ENCODE assay signal across 8 cellular contexts in the genomic region with DNA sequence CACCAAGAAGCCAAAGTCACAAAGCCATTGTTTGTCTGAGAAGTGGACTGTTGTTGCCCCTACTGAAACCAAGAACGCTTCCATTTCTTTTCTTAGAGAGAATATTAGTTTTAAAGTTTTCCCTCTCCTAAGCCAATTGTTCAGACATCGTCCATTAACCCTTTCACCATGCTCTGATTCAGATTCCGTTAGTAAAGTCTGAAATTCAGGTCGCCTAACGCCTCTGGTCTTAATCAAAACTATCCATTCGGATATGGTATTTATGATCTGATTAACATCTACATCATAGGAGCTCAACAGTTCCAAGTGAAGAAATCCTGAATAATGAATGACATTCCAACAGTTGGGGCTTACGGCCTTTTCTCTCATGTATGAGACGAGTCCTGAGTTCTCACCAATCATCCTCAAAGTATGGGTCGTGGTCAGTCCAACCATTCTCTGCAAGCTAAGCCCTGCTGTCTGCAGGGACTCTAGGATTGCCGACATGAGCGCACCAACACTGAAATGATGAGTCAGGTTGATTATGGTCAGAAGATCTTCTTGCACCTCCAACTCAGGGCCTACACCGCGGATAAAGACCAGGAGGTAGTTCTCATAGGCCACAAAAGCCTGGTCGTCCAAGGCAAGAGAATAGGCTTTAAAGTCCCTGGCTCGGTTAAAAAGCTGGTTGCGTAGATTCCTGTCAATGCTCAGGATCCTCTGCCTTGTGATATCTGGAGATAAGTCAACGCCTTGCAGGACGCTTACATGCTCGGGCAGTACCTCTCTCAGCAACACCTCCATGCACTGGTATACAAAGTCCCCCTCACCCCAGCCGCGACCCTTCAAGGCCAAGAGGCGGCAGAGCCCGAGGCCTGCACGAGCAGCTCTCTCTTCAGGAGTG. TPM values are rescaled to one million over a fixed set of nuclear protein-coding genes. Genes with fewer than 3 reads are reported as not detected.
DNase-seq lines count a peak whose midpoint lies in the region; ATAC-seq and TF ChIP-seq lines count a peak whose summit lies in the region.

No MANE protein-coding gene starts in this region.

- no peak overlapping the region for H2BK15ac ChIP-seq in mesenchymal stem cell (ENCODE audit: low read depth, poor library complexity, severe bottlenecking)

- H3K4ac ChIP-seq in mesenchymal stem cell (ENCODE audit: low read depth in 1 of 2, low read length in 2 of 2), result peak overlapping the region; percentile 76 to 91

- H3K18ac ChIP-seq in mesenchymal stem cell (ENCODE audit: low read depth in 1 of 2, low read length in 2 of 2), result peak overlapping the region; percentile 86 to 96

- H3K27me3 Mint-ChIP-seq in HFFc6 (ENCODE audit: insufficient read depth), result no peaks in the 10 kb centered on the region

- peak overlapping the region; percentile 85 for H4K91ac ChIP-seq in mesenchymal stem cell (ENCODE audit: low read length)

- no peaks in the 10 kb centered on the region for H3K9me3 Mint-ChIP-seq in HFFc6

- no peak overlapping the region for H3K4me3 Mint-ChIP-seq in HFFc6

- DNase-seq in AG04450 (ENCODE audit: low read depth, low spot score) (peak; percentile 15), HFFc6 (peak; percentile 58), caudate nucleus (lab: John Stamatoyannopoulos, UW) (no peak), mesenchymal stem cell (peak; percentile 79), NCI-H510A treated with DMSO at 0.1 percent for 48 hours (lab: John Stamatoyannopoulos, UW) (no peak), SKM-1 treated with dmso at 0.1 percent for 144 hours (lab: John Stamatoyannopoulos, UW; ENCODE audit: unreplicated experiment) (no peak), SIG-M5 treated with dmso at 0.1 percent for 504 hours (lab: John Stamatoyannopoulos, UW; ENCODE audit: unreplicated experiment) (no peak)

- H3K27ac Mint-ChIP-seq in HFFc6, result no peak overlapping the region

- H3K27ac ChIP-seq in AG04450 (ENCODE audit: low read depth, low read length) (peak overlapping the region; percentile 99), caudate nucleus (ENCODE audit: low read depth, low read length) (peak overlapping the region; percentile 98), mesenchymal stem cell (ENCODE audit: low read length, poor library complexity, severe bottlenecking) (peak overlapping the region; percentile 96)

- CTCF ChIA-PET in AG04450 (lab: Charles Lee), result interaction anchor here (0.6 to 3.5 kb wide), 7 partner anchors 12 to 1529 kb away, joined by 3 to 22 read pairs (median 3); no protein-coding TSS in a partner anchor

- TF ChIP-seq CTCF in AG04450 (IDR thresholded peaks at IDR 0.05; ENCODE audit: low read depth, low read length) (no peak), HFFc6 (IDR thresholded peaks at IDR 0.05) (no peak)

- no peak overlapping the region for H2AK5ac ChIP-seq in mesenchymal stem cell (ENCODE audit: low read length, severe bottlenecking)

- H3K9me3 ChIP-seq in AG04450 (ENCODE audit: control insufficient read depth, insufficient read depth, low read length), result no peaks in the 10 kb centered on the region; the same call in 1 of the 2 replicates
- H3K9me3 ChIP-seq in mesenchymal stem cell (ENCODE audit: control insufficient read depth, low read length), result no peaks in the 10 kb centered on the region

- H4K8ac ChIP-seq in mesenchymal stem cell (ENCODE audit: low read length), result peak overlapping the region; percentile 90

- H2BK12ac ChIP-seq in mesenchymal stem cell (ENCODE audit: low read length in 2 of 2), result no peak overlapping the region

- peak overlapping the region; percentile 74 for H3K4me2 ChIP-seq in mesenchymal stem cell (ENCODE audit: low read length, poor library complexity, severe bottlenecking)

- peaks cover 39% of the 10 kb centered on the region for H3K36me3 Mint-ChIP-seq in HFFc6 (ENCODE audit: low read depth)

- POLR2A ChIA-PET in AG04450 (lab: Yijun Ruan, JAX), result interaction anchor here (0.7 to 1.2 kb wide), 3 partner anchors 9 to 299 kb away, joined by 3 to 6 read pairs (median 4); no protein-coding TSS in a partner anchor

- H3K27me3 ChIP-seq in AG04450 (ENCODE audit: control insufficient read depth, insufficient read depth, low read length) (no peaks in the 10 kb centered on the region), mesenchymal stem cell (ENCODE audit: control insufficient read depth in 1 of 2, insufficient read depth in 1 of 2, low read length in 2 of 2) (no peaks in the 10 kb centered on the region)

- WGBS in mesenchymal stem cell, result 10% methylated on average over 23 of the region's 24 CpGs

- H2BK5ac ChIP-seq in mesenchymal stem cell (ENCODE audit: low read depth, low read length, poor library complexity, severe bottlenecking), result no peak overlapping the region

- H2AFZ ChIP-seq in mesenchymal stem cell (ENCODE audit: low read depth, low read length), result no peak overlapping the region

- H3K9ac ChIP-seq in mesenchymal stem cell (ENCODE audit: low read length), result peak overlapping the region; percentile 96

- ATAC-seq in GM21381 (IDR thresholded peaks at IDR 0.05; ENCODE audit: unreplicated experiment), result no peak

- peaks cover 42% of the 10 kb centered on the region for H3K4me1 Mint-ChIP-seq in HFFc6 (ENCODE audit: low read depth)

- peak overlapping the region; percentile 64 for H2BK120ac ChIP-seq in mesenchymal stem cell (ENCODE audit: low read depth, low read length)

- peak overlapping the region; percentile 91 for H3K4me3 ChIP-seq in AG04450 (ENCODE audit: low read depth, low read length)
- H3K4me3 ChIP-seq in mesenchymal stem cell (ENCODE audit: insufficient read depth in 1 of 2, low read depth in 1 of 2, low read length in 2 of 2), result peak overlapping the region; percentile 60 to 93

- H3K23ac ChIP-seq in mesenchymal stem cell (ENCODE audit: low read length in 2 of 2), result peak overlapping the region in 1 of 2 experiments; percentile 20

- peaks cover 10% of the 10 kb centered on the region for H3K79me1 ChIP-seq in mesenchymal stem cell (replicated peaks; ENCODE audit: low read length, poor library complexity, severe bottlenecking)

- peaks cover 3 to 63% of the 10 kb centered on the region in 2 experiments for H3K36me3 ChIP-seq in mesenchymal stem cell (ENCODE audit: control insufficient read depth in 1 of 2, insufficient read depth in 2 of 2, low read depth in 1 of 2, low read length in 2 of 2)

- H3K4me1 ChIP-seq in mesenchymal stem cell (ENCODE audit: control insufficient read depth, insufficient read depth, low read depth, low read length), result peaks cover 1% of the 10 kb centered on the region

- peak overlapping the region in 1 of 2 experiments; percentile 64 for H3K14ac ChIP-seq in mesenchymal stem cell (ENCODE audit: low read length in 2 of 2)

RNA-seq across cellular contexts. Expression of gene EPM2AIP1, which starts 0.8 kb away (rescaled TPM):
- polyA plus RNA-seq in AG04450 (2011; rRNA removed), result 11.0 and 15.3 TPM in 2 replicates
- 15.6 and 21.2 TPM in 2 replicates for polyA minus RNA-seq in AG04450 (2011; rRNA and poly(A)+ RNA removed)
- total RNA-seq in HFFc6 (2021; fragmentation: NEBNext Ultra II Directional; extraction: Animal tissue kit (Norgen Biotek cat#: 25700)), result 10 to 100 TPM; 12.7 to 16.3 (median 14.3) TPM
- polyA plus RNA-seq in mesenchymal stem cell (2013, experiment 1 of 2), result 10.1 TPM
- 10.4 TPM for polyA plus RNA-seq in mesenchymal stem cell (2013, experiment 2 of 2)

RNA-seq across cellular contexts. Expression of gene MLH1, which starts 1.2 kb away (rescaled TPM):
- 30.9 and 38.2 TPM in 2 replicates for polyA plus RNA-seq in AG04450 (2011; rRNA removed)
- 20.6 and 25.4 TPM in 2 replicates for polyA minus RNA-seq in AG04450 (2011; rRNA and poly(A)+ RNA removed)
- total RNA-seq in HFFc6 (2021; fragmentation: NEBNext Ultra II Directional; extraction: Animal tissue kit (Norgen Biotek cat#: 25700)), result 10 to 100 TPM; 28.7 to 38.3 (median 35.1) TPM
- 18.0 TPM for polyA plus RNA-seq in mesenchymal stem cell (2013, experiment 1 of 2)
- 17.2 TPM for polyA plus RNA-seq in mesenchymal stem cell (2013, experiment 2 of 2)

RNA-seq across cellular contexts. Expression of gene TRANK1, which starts 47.3 kb away (rescaled TPM):
- polyA plus RNA-seq in AG04450 (2011; rRNA removed), result 22.4 and 26.1 TPM in 2 replicates
- polyA minus RNA-seq in AG04450 (2011; rRNA and poly(A)+ RNA removed), result 45.1 and 57.2 TPM in 2 replicates
- 1 to 10 TPM in 5 of 6 experiments, under 1 TPM in 1; 1.00 to 3.0 (median 1.4) TPM for total RNA-seq in HFFc6 (2021; fragmentation: NEBNext Ultra II Directional; extraction: Animal tissue kit (Norgen Biotek cat#: 25700))
- polyA plus RNA-seq in mesenchymal stem cell (2013, experiment 1 of 2), result 4.2 TPM
- 3.7 TPM for polyA plus RNA-seq in mesenchymal stem cell (2013, experiment 2 of 2)

Comparison
In these comparisons a context has a peak if more than half of its experiments do, and no peak if none do; other contexts are left out.
1. DNase-seq: peak in AG04450 (single experiment), HFFc6 (single experiment) and mesenchymal stem cell (single experiment); none in caudate nucleus (0 of 61), NCI-H510A treated with DMSO at 0.1 percent for 48 hours (single experiment), SKM-1 treated with dmso at 0.1 percent for 144 hours (single experiment) and SIG-M5 treated with dmso at 0.1 percent for 504 hours (single experiment).
2. Peak in every context shown above with its lines, with median percentiles within 50 percentile points of each other: H3K27ac ChIP-seq.